14 cellular contexts compared by ENCODE assay signal in the genomic region with DNA sequence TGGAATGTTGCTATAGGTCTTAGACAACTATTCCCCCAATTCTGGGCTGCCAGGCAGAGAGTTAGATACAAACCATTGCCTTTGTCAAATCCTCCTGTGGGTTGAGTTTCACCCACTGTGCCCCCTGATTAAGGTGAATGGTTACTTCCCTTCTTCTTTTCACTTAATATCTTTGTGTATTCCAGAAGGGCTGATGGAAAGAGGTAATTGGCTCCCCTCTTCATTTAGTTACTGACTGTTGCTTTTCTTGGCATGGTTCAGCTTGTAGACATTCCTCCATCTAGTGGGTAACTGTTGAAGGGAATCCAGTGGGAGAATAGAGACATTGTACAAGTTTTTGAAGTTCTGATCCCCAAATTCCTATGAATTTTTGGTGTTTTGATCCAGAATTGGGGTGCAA. TPM values are rescaled to one million over a fixed set of nuclear protein-coding genes. Genes with fewer than 3 reads are reported as not detected.
DNase-seq lines count a peak whose midpoint lies in the region; ATAC-seq and TF ChIP-seq lines count a peak whose summit lies in the region.
"Had no signal": no experiment of that assay in that cellular context is flagged by ENCODE, and none has a peak within 500 bp of the region (broad histone marks: within the 10 kb centered on the region; RNA-seq: fewer than 3 reads in every experiment).

No MANE protein-coding gene starts in this region.

- no peak overlapping the region for H2BK120ac ChIP-seq in mesendoderm (ENCODE audit: low read depth, low read length)

- H3K18ac ChIP-seq in mesendoderm (ENCODE audit: low read length): no peak overlapping the region

- TF ChIP-seq CTCF in WI38 (IDR thresholded peaks at IDR 0.05; ENCODE audit: low read depth, low read length): no peak
- no peak for TF ChIP-seq CTCF in foreskin keratinocyte (conservative IDR thresholded peaks at IDR 0.05)

- H3K4ac ChIP-seq in mesendoderm (ENCODE audit: low read depth, low read length): no peak overlapping the region

- H3K27me3 ChIP-seq in foreskin keratinocyte (no peaks in the 10 kb centered on the region), mesendoderm (ENCODE audit: insufficient read depth, low read length, poor library complexity) (no peaks in the 10 kb centered on the region)
- H3K27me3 ChIP-seq: SJSA1 had no signal

- H3K56ac ChIP-seq in mesendoderm (ENCODE audit: low read length): no peak overlapping the region

- H4K8ac ChIP-seq in mesendoderm (ENCODE audit: low read depth, low read length): no peak overlapping the region

- H3K79me2 ChIP-seq in mesendoderm (ENCODE audit: control insufficient read depth, insufficient read depth, low read length): peaks cover 37% of the 10 kb centered on the region

- no peak overlapping the region for H2BK15ac ChIP-seq in mesendoderm (replicated peaks; ENCODE audit: low read depth)

- H3K27ac ChIP-seq in foreskin keratinocyte: peak overlapping the region; percentile 62
- H3K27ac ChIP-seq in mesendoderm (ENCODE audit: low read depth, low read length): no peak overlapping the region
- H3K27ac ChIP-seq: SJSA1 had no signal

- H3K23ac ChIP-seq in mesendoderm (ENCODE audit: low read length): no peak overlapping the region

- H3K4me2 ChIP-seq in mesendoderm (ENCODE audit: low read length): no peak overlapping the region

- H3K9ac ChIP-seq in ES-I3 (ENCODE audit: low read depth, low read length): peak overlapping the region; percentile 24; the same call in 1 of the 2 replicates
- H3K9ac ChIP-seq in mesendoderm (ENCODE audit: low read length): no peak overlapping the region

- DNase-seq in foreskin keratinocyte (no peak), skeletal muscle cell (ENCODE audit: low read depth) (no peak), mesendoderm (no peak), SHP77 treated with DMSO at 0.1 percent for 48 hours (lab: John Stamatoyannopoulos, UW) (no peak), HuH-7.5 (ENCODE audit: low spot score) (no peak)
- DNase-seq: activated CD8-positive, alpha-beta memory T cell treated with anti-CD3 and anti-CD28 coated beads, Interleukin-2, amount 10 ng/mL, durations not matched to agents 7 days and 5 days; activated naive CD4-positive, alpha-beta T cell treated with anti-CD3 and anti-CD28 coated beads, Interleukin-2, amount 10 ng/mL, durations not matched to agents 7 days and 5 days; KG1; NCI-H1694 treated with DMSO at 0.1 percent for 48 hours; retina; stimulated activated naive CD8-positive, alpha-beta T cell treated with anti-CD3 and anti-CD28 coated beads, Interleukin-15, amount 100 ng/mL, for 72 hours had no signal

- H3K9me3 ChIP-seq in ES-I3 (ENCODE audit: control insufficient read depth, insufficient read depth, low read length): no peaks in the 10 kb centered on the region
- H3K9me3 ChIP-seq: SJSA1 had no signal

- H2AK5ac ChIP-seq in mesendoderm (ENCODE audit: low read length): no peak overlapping the region

- H2BK5ac ChIP-seq in mesendoderm (ENCODE audit: low read length): no peak overlapping the region

- no peak for ATAC-seq in foreskin keratinocyte
- ATAC-seq: activated CD8-positive, alpha-beta memory T cell treated with anti-CD3 and anti-CD28 coated beads, Interleukin-2, amount 10 ng/mL, durations not matched to agents 7 days and 5 days; stimulated activated naive CD8-positive, alpha-beta T cell treated with anti-CD3 and anti-CD28 coated beads, Interleukin-15, amount 100 ng/mL, for 72 hours had no signal

- H4K5ac ChIP-seq in mesendoderm (ENCODE audit: low read length): no peak overlapping the region

- H3K4me1 ChIP-seq in ES-I3 (ENCODE audit: insufficient read depth, low read length) (peaks cover 53% of the 10 kb centered on the region), foreskin keratinocyte (peaks cover 37% of the 10 kb centered on the region), mesendoderm (ENCODE audit: control insufficient read depth, low read depth, low read length) (peaks cover 22% of the 10 kb centered on the region)

- H3K4me3 ChIP-seq in WI38 (ENCODE audit: low read depth, low read length): 0 out of 2 replicates have a peak overlapping the region, but pooled peaks have one; percentile 7
- H3K4me3 ChIP-seq in skeletal muscle cell (ENCODE audit: low read depth, low read length): peak overlapping the region; percentile 39
- no peak overlapping the region for H3K4me3 ChIP-seq in mesendoderm (ENCODE audit: low read length)
- H3K4me3 ChIP-seq: SJSA1 had no signal

- peaks cover 10% of the 10 kb centered on the region for H3K79me1 ChIP-seq in mesendoderm (ENCODE audit: low read length)

- H3K36me3 ChIP-seq in ES-I3 (ENCODE audit: insufficient read depth, low read length) (0 out of 2 replicates have a peak, but pooled peaks cover 3% of the 10 kb centered on the region), mesendoderm (ENCODE audit: control insufficient read depth, insufficient read depth, low read length) (no peaks in the 10 kb centered on the region)
- H3K36me3 ChIP-seq: SJSA1 had no signal

RNA-seq across cellular contexts. Expression of gene MACF1, which starts 43.8 kb away (rescaled TPM):
- total RNA-seq in foreskin keratinocyte: 138 and 151 TPM in 2 replicates
- polyA plus RNA-seq in foreskin keratinocyte: 37.4 and 38.0 TPM in 2 replicates
- 104 TPM for polyA plus RNA-seq in mesendoderm (2013, experiment 1 of 2)
- 101 TPM for polyA plus RNA-seq in mesendoderm (2013, experiment 2 of 2)
